Comparison of ENCODE assay signal across 1 cellular context in genomic region chr18:47204908-47205522, GRCh38.
TF ChIP-seq lines count a peak whose summit lies in the region.

No MANE protein-coding gene starts in this region.

TF ChIP-seq in H1, 55 proteins besides CTCF, POLR2A, EP300 and RAD21:
- TF ChIP-seq CBX8 (IDR thresholded peaks at IDR 0.05; ENCODE audit: borderline replicate concordance, low read depth, low read length): no peak
- TF ChIP-seq TAF1 (IDR thresholded peaks at IDR 0.05; ENCODE audit: low read depth, low read length): no peak
- TF ChIP-seq E2F6 (IDR thresholded peaks at IDR 0.05): no peak
- TF ChIP-seq TEAD4 (IDR thresholded peaks at IDR 0.05; ENCODE audit: low read depth, low read length): no peak
- TF ChIP-seq SUZ12 (IDR thresholded peaks at IDR 0.05; ENCODE audit: low read length): no peak
- no peak for TF ChIP-seq CHD2 (IDR thresholded peaks at IDR 0.05; ENCODE audit: low read length)
- no peak for TF ChIP-seq SP4 (IDR thresholded peaks at IDR 0.05; ENCODE audit: low read length)
- TF ChIP-seq ATF2 (IDR thresholded peaks at IDR 0.05; ENCODE audit: low read length): no peak
- TF ChIP-seq GABPA (IDR thresholded peaks at IDR 0.05; ENCODE audit: borderline replicate concordance, insufficient read depth, low read length): no peak
- TF ChIP-seq POU5F1 (IDR thresholded peaks at IDR 0.05; ENCODE audit: low read depth, low read length): no peak
- TF ChIP-seq HDAC2 (IDR thresholded peaks at IDR 0.05; ENCODE audit: borderline replicate concordance in 1 of 2, low read depth in 2 of 2, low read length in 2 of 2): no peak
- no peak for TF ChIP-seq EGR1 (IDR thresholded peaks at IDR 0.05; ENCODE audit: borderline replicate concordance, low read depth, low read length)
- no peak for TF ChIP-seq KDM4A (IDR thresholded peaks at IDR 0.05; ENCODE audit: low read depth, low read length, severe bottlenecking)
- TF ChIP-seq MAFK (IDR thresholded peaks at IDR 0.05; ENCODE audit: low read depth, low read length): no peak
TF ChIP-seq in H1: peak in this region for 0.
